30 cellular contexts compared by ENCODE assay signal in the genomic region with DNA sequence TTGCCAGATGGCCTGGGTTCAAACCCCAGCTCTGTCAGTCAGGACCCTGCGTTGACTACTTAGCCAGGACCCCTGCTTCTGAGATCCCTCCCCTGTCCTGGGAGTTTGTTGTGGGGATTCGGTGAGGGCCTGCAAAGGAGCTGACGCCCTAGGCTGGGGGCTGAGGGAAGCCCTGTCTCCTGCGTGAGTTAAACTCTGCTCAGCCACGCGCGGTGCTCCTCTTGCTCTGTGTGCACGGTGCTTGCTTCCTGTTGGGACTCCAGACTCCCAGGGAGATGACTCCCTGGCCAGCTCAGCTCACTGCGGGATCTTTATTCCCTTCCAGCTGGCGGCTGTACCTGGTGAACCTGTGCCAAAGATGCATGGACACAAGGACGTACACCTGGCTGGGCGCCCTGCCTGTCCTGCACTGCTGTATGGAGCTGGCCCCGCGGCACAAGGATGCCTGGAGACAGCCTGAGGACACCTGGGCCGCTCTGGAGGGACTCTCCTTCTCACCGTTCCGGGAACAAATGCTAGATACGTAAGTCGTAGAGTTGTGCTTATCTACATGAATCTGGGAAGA. TPM values are rescaled to one million over a fixed set of nuclear protein-coding genes. Genes with fewer than 3 reads are reported as not detected.
DNase-seq lines count a peak whose midpoint lies in the region; ATAC-seq, FAIRE-seq and TF ChIP-seq lines count a peak whose summit lies in the region.
"Had no signal": no experiment of that assay in that cellular context is flagged by ENCODE, and none has a peak within 500 bp of the region (broad histone marks: within the 10 kb centered on the region; RNA-seq: fewer than 3 reads in every experiment).

No MANE protein-coding gene starts in this region.

- peaks cover 2% of the 10 kb centered on the region for H3K4me1 Mint-ChIP-seq in activated naive CD8-positive, alpha-beta T cell (ENCODE audit: low read depth)
- H3K4me1 Mint-ChIP-seq in activated naive CD8-positive, alpha-beta T cell treated with anti-CD3 and anti-CD28 coated beads for 36 hours: peaks cover 3% of the 10 kb centered on the region
- peaks cover 64% of the 10 kb centered on the region for H3K4me1 Mint-ChIP-seq in stimulated activated effector memory CD8-positive, alpha-beta T cell treated with anti-CD3 and anti-CD28 coated beads, Interleukin-12 subunit alpha, Interleukin-12 subunit beta, amount 100 ng/mL, for 72 hours
- H3K4me1 Mint-ChIP-seq: activated B cell treated with CpG ODN at 0.5 μM for 24 hours, B cell had no signal

- H3K27me3 ChIP-seq in gastrocnemius medialis: no peaks in the 10 kb centered on the region
- H3K27me3 ChIP-seq: ascending aorta, cardiac muscle cell, colonic mucosa, gastroesophageal sphincter, right lobe of liver, SJCRH30, thyroid gland had no signal

- DNase-seq in activated naive CD8-positive, alpha-beta T cell treated with anti-CD3 and anti-CD28 coated beads for 36 hours: no peak
- DNase-seq in NCI-H2081 treated with DMSO at 0.1 percent for 48 hours (lab: John Stamatoyannopoulos, UW) (peak; percentile 21), kidney (peak; percentile 49), gastrocnemius medialis (no peak)
- no peak for DNase-seq in stimulated activated effector memory CD8-positive, alpha-beta T cell treated with anti-CD3 and anti-CD28 coated beads, Interleukin-12 subunit alpha, Interleukin-12 subunit beta, amount 100 ng/mL, for 72 hours (ENCODE audit: low spot score in 2 of 2)
- DNase-seq in stimulated activated naive CD4-positive, alpha-beta T cell treated with Interleukin-2 at 50 U/mL for 16 hours (lab: John Stamatoyannopoulos, UW): no peak
- DNase-seq: ACHN; activated B cell treated with CpG ODN at 0.5 μM for 24 hours; activated CD4-positive, alpha-beta T cell treated with anti-CD3 and anti-CD28 coated beads, Interleukin-2, amount 50 U/mL, for 1 hour; activated effector memory CD4-positive, alpha-beta T cell treated with Interleukin-2 at 50 U/mL for 16 hours; colonic mucosa; effector CD4-positive, alpha-beta T cell; H7; hypothalamus; left colon; NCI-H1092; NCI-H1930; NCI-H345; NCI-H774; SJCRH30; stimulated activated CD8-positive, alpha-beta memory T cell treated with anti-CD3 and anti-CD28 coated beads, Interleukin-4, amount 100 ng/mL, for 48 hours; thyroid gland had no signal

- no peaks in the 10 kb centered on the region for H3K27me3 Mint-ChIP-seq in activated naive CD8-positive, alpha-beta T cell
- H3K27me3 Mint-ChIP-seq in activated naive CD8-positive, alpha-beta T cell treated with anti-CD3 and anti-CD28 coated beads for 36 hours: no peaks in the 10 kb centered on the region
- H3K27me3 Mint-ChIP-seq: activated B cell treated with CpG ODN at 0.5 μM for 24 hours, B cell had no signal

- H3K36me3 ChIP-seq in kidney (ENCODE audit: control insufficient read depth in 1 of 2, insufficient read depth in 2 of 2, low read length in 2 of 2): peaks cover 40 to 51% of the 10 kb centered on the region in 2 donors
- peaks cover 4 to 97% of the 10 kb centered on the region in 2 donors for H3K36me3 ChIP-seq in gastrocnemius medialis

- H3K4me3 ChIP-seq in kidney (ENCODE audit: low read length in 2 of 2) (no peak overlapping the region), gastrocnemius medialis (no peak overlapping the region)
- H3K4me3 ChIP-seq: ascending aorta, cardiac muscle cell, colonic mucosa, gastroesophageal sphincter, GM12878, right lobe of liver, SJCRH30, thyroid gland had no signal

- H3K9me3 ChIP-seq in kidney (ENCODE audit: control insufficient read depth in 1 of 2, low read length in 2 of 2): no peaks in the 10 kb centered on the region
- no peaks in the 10 kb centered on the region for H3K9me3 ChIP-seq in gastrocnemius medialis
- H3K9me3 ChIP-seq: colonic mucosa, right lobe of liver, thyroid gland had no signal

- H3K27ac ChIP-seq in kidney (ENCODE audit: low read depth in 2 of 2, low read length in 2 of 2) (no peak overlapping the region), gastrocnemius medialis (no peak overlapping the region)
- H3K27ac ChIP-seq: ascending aorta, cardiac muscle cell, colonic mucosa, gastroesophageal sphincter, right lobe of liver, SJCRH30, thyroid gland had no signal

- no peak for ATAC-seq in stimulated activated effector memory CD8-positive, alpha-beta T cell treated with anti-CD3 and anti-CD28 coated beads, Interleukin-12 subunit alpha, Interleukin-12 subunit beta, amount 100 ng/mL, for 72 hours
- no peak for ATAC-seq in gastrocnemius medialis
- ATAC-seq in GM21526 (IDR thresholded peaks at IDR 0.05; ENCODE audit: low FRiP score, unreplicated experiment): no peak
- ATAC-seq: gastroesophageal sphincter, GM12878, left colon had no signal

- H3K27ac Mint-ChIP-seq in activated naive CD8-positive, alpha-beta T cell: peak overlapping the region; percentile 22
- H3K27ac Mint-ChIP-seq in activated naive CD8-positive, alpha-beta T cell treated with anti-CD3 and anti-CD28 coated beads for 36 hours: no peak overlapping the region
- H3K27ac Mint-ChIP-seq in stimulated activated effector memory CD8-positive, alpha-beta T cell treated with anti-CD3 and anti-CD28 coated beads, Interleukin-12 subunit alpha, Interleukin-12 subunit beta, amount 100 ng/mL, for 72 hours: peak overlapping the region; percentile 56
- H3K27ac Mint-ChIP-seq: activated B cell treated with CpG ODN at 0.5 μM for 24 hours, B cell had no signal

- H3K4me3 Mint-ChIP-seq in activated naive CD8-positive, alpha-beta T cell: no peak overlapping the region
- H3K4me3 Mint-ChIP-seq in activated naive CD8-positive, alpha-beta T cell treated with anti-CD3 and anti-CD28 coated beads for 36 hours: no peak overlapping the region
- H3K4me3 Mint-ChIP-seq in stimulated activated effector memory CD8-positive, alpha-beta T cell treated with anti-CD3 and anti-CD28 coated beads, Interleukin-12 subunit alpha, Interleukin-12 subunit beta, amount 100 ng/mL, for 72 hours: no peak overlapping the region
- H3K4me3 Mint-ChIP-seq: activated B cell treated with CpG ODN at 0.5 μM for 24 hours, B cell had no signal

- intact Hi-C loops in kidney (cut with DNase I) (no loop called here), gastrocnemius medialis (cut with DNase I; ENCODE audit: low total_unique reads) (no loop called here)

- H3K36me3 Mint-ChIP-seq in activated naive CD8-positive, alpha-beta T cell: peaks cover 30% of the 10 kb centered on the region
- peaks cover 64% of the 10 kb centered on the region for H3K36me3 Mint-ChIP-seq in activated naive CD8-positive, alpha-beta T cell treated with anti-CD3 and anti-CD28 coated beads for 36 hours
- H3K36me3 Mint-ChIP-seq in stimulated activated effector memory CD8-positive, alpha-beta T cell treated with anti-CD3 and anti-CD28 coated beads, Interleukin-12 subunit alpha, Interleukin-12 subunit beta, amount 100 ng/mL, for 72 hours: no peaks in the 10 kb centered on the region

- in situ Hi-C loops in gastrocnemius medialis (cut with MboI; ENCODE audit: low sequenced_read_pairs in 4 of 4): no loop called here

- H3K4me1 ChIP-seq in kidney (ENCODE audit: control insufficient read depth in 1 of 2, insufficient read depth in 1 of 2, low read depth in 1 of 2, low read length in 2 of 2) (no peaks in the 10 kb centered on the region), gastrocnemius medialis (no peaks in the 10 kb centered on the region)
- H3K4me1 ChIP-seq: ascending aorta, colonic mucosa, gastroesophageal sphincter, right lobe of liver, SJCRH30, thyroid gland had no signal

- TF ChIP-seq CTCF in kidney (IDR thresholded peaks at IDR 0.05; ENCODE audit: borderline replicate concordance, extremely low read depth, insufficient read depth) (no peak), gastrocnemius medialis (IDR thresholded peaks at IDR 0.05 in 4 of 5, conservative IDR thresholded peaks at IDR 0.05 in 1 of 5) (no peak)

- no peak for TF ChIP-seq POLR2A in gastrocnemius medialis (IDR thresholded peaks at IDR 0.05)

- no peak overlapping the region for H3K9ac ChIP-seq in kidney (ENCODE audit: low read length in 2 of 2)

- H3K9me3 Mint-ChIP-seq in activated naive CD8-positive, alpha-beta T cell (ENCODE audit: low read depth): peaks cover 3% of the 10 kb centered on the region
- H3K9me3 Mint-ChIP-seq in activated naive CD8-positive, alpha-beta T cell treated with anti-CD3 and anti-CD28 coated beads for 36 hours: peaks cover 7% of the 10 kb centered on the region
- H3K9me3 Mint-ChIP-seq in stimulated activated effector memory CD8-positive, alpha-beta T cell treated with anti-CD3 and anti-CD28 coated beads, Interleukin-12 subunit alpha, Interleukin-12 subunit beta, amount 100 ng/mL, for 72 hours: no peaks in the 10 kb centered on the region

- no peak for FAIRE-seq in kidney (lab: Jason Lieb, UNC)
- FAIRE-seq: GM12878 had no signal

RNA-seq across cellular contexts. Expression of a gene that starts 37.4 kb away (rescaled TPM):
- 100 to 1,000 TPM; 109 TPM for total RNA-seq in activated naive CD8-positive, alpha-beta T cell treated with anti-CD3 and anti-CD28 coated beads for 36 hours
- total RNA-seq in kidney (276 TPM), gastrocnemius medialis (10 to 100 TPM; 24.1 to 51.8 (median 28.6) TPM)
- 43.4 TPM for polyA plus RNA-seq in kidney (ENCODE audit: insufficient read depth, low read depth, low replicate concordance)

Comparison
In these comparisons a context has a peak if more than half of its experiments do, and no peak if none do; other contexts are left out.
1. DNase-seq: peak in NCI-H2081 treated with DMSO at 0.1 percent for 48 hours (single experiment) and kidney (single experiment); none in activated naive CD8-positive, alpha-beta T cell treated with anti-CD3 and anti-CD28 coated beads for 36 hours (single experiment), stimulated activated effector memory CD8-positive, alpha-beta T cell treated with anti-CD3 and anti-CD28 coated beads, Interleukin-12 subunit alpha, Interleukin-12 subunit beta, amount 100 ng/mL, for 72 hours (0 of 2), gastrocnemius medialis (0 of 2) and stimulated activated naive CD4-positive, alpha-beta T cell treated with Interleukin-2 at 50 U/mL for 16 hours (single experiment).